ENCODE assay signal across 23 cellular contexts in the genomic region with DNA sequence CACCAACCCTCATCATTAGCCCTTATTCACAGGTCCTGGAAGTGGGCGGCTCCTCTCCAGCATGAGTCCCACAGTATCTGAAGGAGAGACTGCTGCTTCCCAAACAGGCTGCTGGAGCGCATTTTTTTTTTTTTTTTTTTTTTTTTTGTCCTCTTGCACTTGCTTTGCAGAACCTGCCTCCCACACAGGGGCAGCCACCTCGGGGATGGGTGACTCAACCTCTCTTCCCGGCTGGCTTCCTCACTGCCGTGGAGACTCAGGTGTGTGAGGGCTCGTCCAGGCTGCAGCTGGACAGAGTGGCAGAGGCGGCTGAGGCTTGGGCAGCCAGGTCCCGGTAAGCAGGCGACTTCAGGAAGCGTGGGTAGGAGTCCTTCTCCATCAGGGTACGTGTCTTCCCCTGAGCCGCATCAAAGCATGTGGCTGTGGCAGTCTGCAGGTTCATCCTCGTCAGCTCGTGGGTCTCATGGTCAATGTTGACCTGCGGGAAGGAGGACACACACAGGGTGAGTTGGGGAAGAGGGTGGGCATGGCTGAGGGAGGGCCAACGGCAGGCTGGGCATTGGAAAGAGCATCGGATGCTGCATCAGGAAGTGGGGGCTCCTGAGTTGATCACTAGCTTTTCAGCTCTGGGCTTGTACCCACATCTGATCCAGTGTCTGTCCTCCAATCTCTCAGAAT. TPM values are rescaled to one million over a fixed set of nuclear protein-coding genes. Genes with fewer than 3 reads are reported as not detected.
DNase-seq lines count a peak whose midpoint lies in the region; ATAC-seq and TF ChIP-seq lines count a peak whose summit lies in the region.
"Had no signal": no experiment of that assay in that cellular context is flagged by ENCODE, and none has a peak within 500 bp of the region (broad histone marks: within the 10 kb centered on the region; RNA-seq: fewer than 3 reads in every experiment).

No MANE protein-coding gene starts in this region.

- H3K9me3 ChIP-seq in left ventricle myocardium inferior (replicated peaks) (no peaks in the 10 kb centered on the region), PC-9 (ENCODE audit: insufficient read depth, low read depth) (no peaks in the 10 kb centered on the region), suprapubic skin (no peaks in the 10 kb centered on the region)
- H3K9me3 ChIP-seq: SK-N-SH, tibial artery had no signal

- H3K4me2 ChIP-seq in PC-9 = no peak overlapping the region
- H3K4me2 ChIP-seq: GM23338, SK-N-SH had no signal

- H3K4me3 ChIP-seq in left ventricle myocardium inferior = peak overlapping the region; percentile 73
- peak overlapping the region; percentile 95 for H3K4me3 ChIP-seq in NB4 (ENCODE audit: low read depth, low read length)
- H3K4me3 ChIP-seq in coronary artery = no peak overlapping the region
- H3K4me3 ChIP-seq in PC-9 = no peak overlapping the region
- no peak overlapping the region for H3K4me3 ChIP-seq in suprapubic skin
- H3K4me3 ChIP-seq: GM23338, tibial artery had no signal

- CTCF ChIA-PET in PC-9 (lab: Charles Lee) = no interaction called here

- TF ChIP-seq POLR2A in NB4 (IDR thresholded peaks at IDR 0.05; ENCODE audit: extremely low read depth, insufficient read length) = no peak
- no peak for TF ChIP-seq POLR2A in suprapubic skin (IDR thresholded peaks at IDR 0.05)

- no TSS peak for BruUV-seq in PC-9 (replicated peaks; lab: Mats Ljungman, UMichigan)

- no peaks in the 10 kb centered on the region for H3F3A ChIP-seq in PC-9 (ENCODE audit: insufficient read depth, low read depth)

- intact Hi-C loops in left ventricle myocardium inferior (cut with micrococcal nuclease) = loop anchor here (2.0 kb wide), 1 partner anchor 185 kb away; no protein-coding TSS in a partner anchor
- intact Hi-C loops in left ventricle myocardium superior (cut with micrococcal nuclease) = loop anchor here (2.0 kb wide), 1 partner anchor 181 kb away; no protein-coding TSS in a partner anchor
- intact Hi-C loops in PC-9 (cut with micrococcal nuclease; ENCODE audit: unreplicated experiment) = loop anchor here (2.0 to 5.0 kb wide), 3 partner anchors 153 to 1022 kb away; a partner anchor contains a TSS

- peaks cover 0 to 3% of the 10 kb centered on the region in 2 donors for H3K27me3 Mint-ChIP-seq in stimulated activated naive B cell treated with anti-CD40 and anti-IgM and Interleukin-4, amounts not matched to agents 10 μg/mL and 1 μg/mL and 100 μg/mL, for 72 hours

- H4K20me1 ChIP-seq in PC-9 (ENCODE audit: insufficient read depth) = no peaks in the 10 kb centered on the region

- H3K9me3 Mint-ChIP-seq in stimulated activated naive B cell treated with anti-CD40 and anti-IgM and Interleukin-4, amounts not matched to agents 10 μg/mL and 1 μg/mL and 100 μg/mL, for 72 hours = no peaks in the 10 kb centered on the region
- H3K9me3 Mint-ChIP-seq: activated CD4-positive, alpha-beta T cell treated with anti-CD3 and anti-CD28 coated beads, Interleukin-2, amount 10 ng/mL, durations not matched to agents 7 days and 5 days; dendritic cell treated with granulocyte-macrophage colony-stimulating factor and Interleukin-4, amounts not matched to agents 40 ng/mL and 50 ng/mL, for 4 days; GM23338 had no signal

- H3K27ac Mint-ChIP-seq in stimulated activated naive B cell treated with anti-CD40 and anti-IgM and Interleukin-4, amounts not matched to agents 10 μg/mL and 1 μg/mL and 100 μg/mL, for 72 hours = peak overlapping the region; percentile 27
- H3K27ac Mint-ChIP-seq: activated CD4-positive, alpha-beta T cell treated with anti-CD3 and anti-CD28 coated beads, Interleukin-2, amount 10 ng/mL, durations not matched to agents 7 days and 5 days; dendritic cell treated with granulocyte-macrophage colony-stimulating factor and Interleukin-4, amounts not matched to agents 40 ng/mL and 50 ng/mL, for 4 days had no signal

- H3K27ac ChIP-seq in left ventricle myocardium inferior (replicated peaks) (peak overlapping the region; percentile 30), coronary artery (no peak overlapping the region), PC-9 (no peak overlapping the region), suprapubic skin (no peak overlapping the region)
- H3K27ac ChIP-seq: parathyroid adenoma, tibial artery had no signal

- H3K27me3 ChIP-seq in left ventricle myocardium inferior (ENCODE audit: low read depth) (no peaks in the 10 kb centered on the region), PC-9 (ENCODE audit: insufficient read depth, low read depth) (no peaks in the 10 kb centered on the region), suprapubic skin (no peaks in the 10 kb centered on the region)
- H3K27me3 ChIP-seq: tibial artery had no signal

- H2AFZ ChIP-seq in PC-9 = no peak overlapping the region
- H2AFZ ChIP-seq: GM23338, parathyroid adenoma had no signal

- peaks cover 68% of the 10 kb centered on the region for H3K4me1 ChIP-seq in left ventricle myocardium inferior
- H3K4me1 ChIP-seq in PC-9 (replicated peaks; ENCODE audit: insufficient read depth) = peaks cover 15% of the 10 kb centered on the region
- H3K4me1 ChIP-seq in suprapubic skin = peaks cover 42% of the 10 kb centered on the region
- H3K4me1 ChIP-seq: parathyroid adenoma had no signal

- H3K36me3 ChIP-seq in left ventricle myocardium inferior (no peaks in the 10 kb centered on the region), PC-9 (ENCODE audit: low read depth) (no peaks in the 10 kb centered on the region), suprapubic skin (peaks cover 8% of the 10 kb centered on the region)

- H3K4me3 Mint-ChIP-seq in stimulated activated naive B cell treated with anti-CD40 and anti-IgM and Interleukin-4, amounts not matched to agents 10 μg/mL and 1 μg/mL and 100 μg/mL, for 72 hours = no peak overlapping the region
- H3K4me3 Mint-ChIP-seq: activated CD4-positive, alpha-beta T cell treated with anti-CD3 and anti-CD28 coated beads, Interleukin-2, amount 10 ng/mL, durations not matched to agents 7 days and 5 days; CD14-positive monocyte; dendritic cell treated with granulocyte-macrophage colony-stimulating factor and Interleukin-4, amounts not matched to agents 40 ng/mL and 50 ng/mL, for 4 days; GM23338 had no signal

- H3K79me2 ChIP-seq in PC-9 (ENCODE audit: low read depth) = no peaks in the 10 kb centered on the region
- H3K79me2 ChIP-seq: parathyroid adenoma had no signal

- POLR2A ChIA-PET in PC-9 (lab: Charles Lee; ENCODE audit: unreplicated experiment) = no interaction called here

- no peak for TF ChIP-seq EP300 in suprapubic skin (IDR thresholded peaks at IDR 0.05)

- ATAC-seq in left ventricle myocardium superior = no peak
- no peak for ATAC-seq in stimulated activated naive B cell treated with anti-CD40 and anti-IgM and Interleukin-4, amounts not matched to agents 10 μg/mL and 1 μg/mL and 100 μg/mL, for 72 hours (replicated peaks)
- no peak for ATAC-seq in GM21825 (IDR thresholded peaks at IDR 0.05; ENCODE audit: unreplicated experiment)
- ATAC-seq: right cardiac atrium had no signal

- peaks cover 3 to 11% of the 10 kb centered on the region in 2 donors for H3K36me3 Mint-ChIP-seq in stimulated activated naive B cell treated with anti-CD40 and anti-IgM and Interleukin-4, amounts not matched to agents 10 μg/mL and 1 μg/mL and 100 μg/mL, for 72 hours

- peaks cover 7 to 13% of the 10 kb centered on the region in 2 donors for H3K4me1 Mint-ChIP-seq in stimulated activated naive B cell treated with anti-CD40 and anti-IgM and Interleukin-4, amounts not matched to agents 10 μg/mL and 1 μg/mL and 100 μg/mL, for 72 hours

- no peaks in the 10 kb centered on the region for H3K9me2 ChIP-seq in PC-9 (ENCODE audit: insufficient read depth)
- H3K9me2 ChIP-seq: SK-N-SH had no signal

- DNase-seq in left ventricle myocardium inferior = no peak
- DNase-seq in left ventricle myocardium superior = no peak
- no peak for DNase-seq in NB4 (ENCODE audit: low read depth)
- DNase-seq in coronary artery (ENCODE audit: low spot score) = peak; percentile 68
- no peak for DNase-seq in stimulated activated naive B cell treated with anti-CD40 and anti-IgM and Interleukin-4, amounts not matched to agents 10 μg/mL and 1 μg/mL and 100 μg/mL, for 72 hours
- DNase-seq in PC-9 = no peak
- DNase-seq in suprapubic skin (ENCODE audit: low spot score in 2 of 2) = no peak
- DNase-seq: aorta; KG1; kidney; NCI-H1694 treated with DMSO at 0.1 percent for 48 hours; NCI-H2171; stimulated activated naive CD4-positive, alpha-beta T cell treated with Interleukin-2 at 50 U/mL for 16 hours; tibial artery had no signal

- 96% methylated on average over 14 of the region's 17 CpGs for WGBS in suprapubic skin

- TF ChIP-seq CTCF in left ventricle myocardium inferior (IDR thresholded peaks at IDR 0.05; ENCODE audit: borderline replicate concordance) (no peak), NB4 (IDR thresholded peaks at IDR 0.05; ENCODE audit: low read depth, low read length) (no peak), coronary artery (IDR thresholded peaks at IDR 0.05) (no peak), PC-9 (conservative IDR thresholded peaks at IDR 0.05) (no peak), suprapubic skin (IDR thresholded peaks at IDR 0.05) (no peak)

RNA-seq across cellular contexts. Expression of a gene that starts 4.0 kb away (rescaled TPM):
- total RNA-seq in left ventricle myocardium inferior (0.88 TPM), left ventricle myocardium superior (1.1 TPM), PC-9 (2021) (0.25 TPM in 1 of 2 replicates, not detected in the other), suprapubic skin (1 to 10 TPM in 2 of 4 donors, under 1 TPM in 2; 0.40 to 3.6 (median 1.8) TPM)
- total RNA-seq: endothelial cell of umbilical vein had no signal

RNA-seq across cellular contexts. Expression of a gene that starts 11.1 kb away (rescaled TPM):
- total RNA-seq in left ventricle myocardium inferior = 3.5 TPM
- total RNA-seq in left ventricle myocardium superior = 2.7 TPM
- total RNA-seq in PC-9 (2021) = 4.9 and 6.3 TPM in 2 replicates
- 10 to 100 TPM in 1 of 4 donors, 1 to 10 TPM in 3; 4.1 to 10.7 (median 6.2) TPM for total RNA-seq in suprapubic skin

Comparison
In these comparisons a context has a peak if more than half of its experiments do, and no peak if none do; other contexts are left out.
1. H3K4me3 ChIP-seq: peak in left ventricle myocardium inferior (single experiment) and NB4 (single experiment); none in coronary artery (single experiment), PC-9 (single experiment) and suprapubic skin (single experiment).